8 cellular contexts compared by ENCODE assay signal in genomic region chr12:19757317-19757877, GRCh38.
DNase-seq lines count a peak whose midpoint lies in the region; ATAC-seq, FAIRE-seq and TF ChIP-seq lines count a peak whose summit lies in the region.

No MANE protein-coding gene starts in this region.

- H3K27ac ChIP-seq in DOHH2 (ENCODE audit: low read depth, low read length): no peak overlapping the region

- peak; percentile 66 for TF ChIP-seq CTCF in DOHH2 (IDR thresholded peaks at IDR 0.05; ENCODE audit: low read depth, low read length, poor library complexity, severe bottlenecking)

- no peaks in the 10 kb centered on the region for H4K20me1 ChIP-seq in DOHH2 (ENCODE audit: control insufficient read depth, insufficient read depth, low read depth, low read length)

- DNase-seq in RCC 7860 (ENCODE audit: low spot score) (peak; percentile 24), globus pallidus (ENCODE audit: low spot score) (peak; percentile 3), NCI-H187 (lab: John Stamatoyannopoulos, UW) (no peak), occipital lobe (lab: John Stamatoyannopoulos, UW) (no peak)
- no peak for DNase-seq in stimulated activated effector memory CD8-positive, alpha-beta T cell treated with anti-CD3 and anti-CD28 coated beads, Interleukin-12 subunit alpha, Interleukin-12 subunit beta, amount 100 ng/mL, for 72 hours (ENCODE audit: low spot score in 2 of 2)

- no peaks in the 10 kb centered on the region for H3K36me3 ChIP-seq in DOHH2 (ENCODE audit: control insufficient read depth, low read length)

- peak; percentile 62 for ATAC-seq in HG02938 (IDR thresholded peaks at IDR 0.05; ENCODE audit: unreplicated experiment)
- ATAC-seq in stimulated activated effector memory CD8-positive, alpha-beta T cell treated with anti-CD3 and anti-CD28 coated beads, Interleukin-12 subunit alpha, Interleukin-12 subunit beta, amount 100 ng/mL, for 72 hours: peak; percentile 45
- ATAC-seq in HG03045 (IDR thresholded peaks at IDR 0.05; ENCODE audit: unreplicated experiment): no peak

- H3K27me3 ChIP-seq in DOHH2 (ENCODE audit: control insufficient read depth, low read length): no peaks in the 10 kb centered on the region

- H3K4me1 Mint-ChIP-seq in stimulated activated effector memory CD8-positive, alpha-beta T cell treated with anti-CD3 and anti-CD28 coated beads, Interleukin-12 subunit alpha, Interleukin-12 subunit beta, amount 100 ng/mL, for 72 hours: no peaks in the 10 kb centered on the region

- no peak overlapping the region for H3K27ac Mint-ChIP-seq in stimulated activated effector memory CD8-positive, alpha-beta T cell treated with anti-CD3 and anti-CD28 coated beads, Interleukin-12 subunit alpha, Interleukin-12 subunit beta, amount 100 ng/mL, for 72 hours

- H3K4me3 ChIP-seq in DOHH2 (ENCODE audit: low read length): no peak overlapping the region

- H3K4me2 ChIP-seq in DOHH2 (ENCODE audit: low read length): no peak overlapping the region

- H3K9me3 Mint-ChIP-seq in stimulated activated effector memory CD8-positive, alpha-beta T cell treated with anti-CD3 and anti-CD28 coated beads, Interleukin-12 subunit alpha, Interleukin-12 subunit beta, amount 100 ng/mL, for 72 hours: peaks cover 7% of the 10 kb centered on the region

- H3K4me3 Mint-ChIP-seq in stimulated activated effector memory CD8-positive, alpha-beta T cell treated with anti-CD3 and anti-CD28 coated beads, Interleukin-12 subunit alpha, Interleukin-12 subunit beta, amount 100 ng/mL, for 72 hours: no peak overlapping the region

- H3F3A ChIP-seq in DOHH2 (ENCODE audit: control insufficient read depth, insufficient read depth): no peaks in the 10 kb centered on the region

- peak; percentile 52 for FAIRE-seq in RCC 7860 (lab: Jason Lieb, UNC)

- no peaks in the 10 kb centered on the region for H3K79me2 ChIP-seq in DOHH2 (ENCODE audit: control insufficient read depth, low read length)

- no peaks in the 10 kb centered on the region for H3K4me1 ChIP-seq in DOHH2 (ENCODE audit: control insufficient read depth, low read length)

- no peaks in the 10 kb centered on the region for H3K9me2 ChIP-seq in DOHH2 (replicated peaks; ENCODE audit: control insufficient read depth, low read length)

- H3K9me3 ChIP-seq in DOHH2 (ENCODE audit: control insufficient read depth, insufficient read depth, low read length): peaks cover 6% of the 10 kb centered on the region; the same call in 1 of the 2 replicates

- H3K36me3 Mint-ChIP-seq in stimulated activated effector memory CD8-positive, alpha-beta T cell treated with anti-CD3 and anti-CD28 coated beads, Interleukin-12 subunit alpha, Interleukin-12 subunit beta, amount 100 ng/mL, for 72 hours: no peaks in the 10 kb centered on the region

Comparison
In these comparisons a context has a peak if more than half of its experiments do, and no peak if none do; other contexts are left out.
1. DNase-seq: peak in RCC 7860 (single experiment) and globus pallidus (single experiment); none in stimulated activated effector memory CD8-positive, alpha-beta T cell treated with anti-CD3 and anti-CD28 coated beads, Interleukin-12 subunit alpha, Interleukin-12 subunit beta, amount 100 ng/mL, for 72 hours (0 of 2), NCI-H187 (0 of 2) and occipital lobe (single experiment).